Comparison of ENCODE assay signal across 8 cellular contexts in genomic region chr1:228456252-228457016, GRCh38. TPM values are rescaled to one million over a fixed set of nuclear protein-coding genes. Genes with fewer than 3 reads are reported as not detected.
DNase-seq lines count a peak whose midpoint lies in the region; ATAC-seq and TF ChIP-seq lines count a peak whose summit lies in the region.

No MANE protein-coding gene starts in this region.

- H3K9ac ChIP-seq in mammary epithelial cell (ENCODE audit: insufficient read depth, low read length) (peak overlapping the region; percentile 71), mucosa of stomach (ENCODE audit: low read length) (peak overlapping the region; percentile 63), Karpas-422 (ENCODE audit: low read length) (no peak overlapping the region)

- in situ Hi-C loops in mammary epithelial cell (cut with MboI; ENCODE audit: low sequenced_read_pairs in 2 of 2), result loop anchor here in 1 of 2 donors (10.0 kb wide), 2 partner anchors 52 to 322 kb away; partner anchors contain the start of gene TRIM11

- dilution Hi-C loops in mammary epithelial cell (cut with HindIII; ENCODE audit: low sequenced_read_pairs), result no loop called here

- H2AFZ ChIP-seq in mammary epithelial cell (ENCODE audit: low read depth, low read length) (no peak overlapping the region), Karpas-422 (ENCODE audit: low read length) (no peak overlapping the region)

- H3K4me1 ChIP-seq in mammary epithelial cell (ENCODE audit: insufficient read depth, low read length), result peaks cover 30% of the 10 kb centered on the region
- peaks cover 10% of the 10 kb centered on the region for H3K4me1 ChIP-seq in mucosa of stomach (ENCODE audit: control insufficient read depth, insufficient read depth, low read length)
- peaks cover 4% of the 10 kb centered on the region for H3K4me1 ChIP-seq in Karpas-422 (ENCODE audit: low read length)

- peaks cover 15% of the 10 kb centered on the region for H3K79me2 ChIP-seq in mammary epithelial cell (ENCODE audit: insufficient read depth, low read length)
- H3K79me2 ChIP-seq in Karpas-422 (ENCODE audit: low read length), result no peaks in the 10 kb centered on the region

- CTCF ChIA-PET in mammary epithelial cell (lab: Charles Lee; ENCODE audit: low non-redundant PET), result no interaction called here

- H3K36me3 ChIP-seq in mammary epithelial cell (ENCODE audit: insufficient read depth, low read length) (no peaks in the 10 kb centered on the region), mucosa of stomach (ENCODE audit: control insufficient read depth, insufficient read depth, low read length) (no peaks in the 10 kb centered on the region), Karpas-422 (ENCODE audit: insufficient read depth, low read length) (no peaks in the 10 kb centered on the region)

- H3K27me3 ChIP-seq in mammary epithelial cell (ENCODE audit: insufficient read depth, low read length), result no peaks in the 10 kb centered on the region
- H3K27me3 ChIP-seq in mucosa of stomach (ENCODE audit: control insufficient read depth, insufficient read depth, low read length), result peaks cover 7% of the 10 kb centered on the region
- H3K27me3 ChIP-seq in Karpas-422 (ENCODE audit: low read length), result no peaks in the 10 kb centered on the region

- BruUV-seq in mammary epithelial cell (replicated peaks; lab: Mats Ljungman, UMichigan), result no TSS peak

- no peaks in the 10 kb centered on the region for H3K9me2 ChIP-seq in Karpas-422 (replicated peaks; ENCODE audit: insufficient read depth, low read length)

- ATAC-seq in HG03460 (IDR thresholded peaks at IDR 0.05; ENCODE audit: unreplicated experiment), result no peak

- H3K4me2 ChIP-seq in mammary epithelial cell (ENCODE audit: insufficient read depth, low read depth, low read length), result peak overlapping the region; percentile 84
- H3K4me2 ChIP-seq in Karpas-422 (ENCODE audit: low read depth, low read length, poor library complexity, severe bottlenecking), result no peak overlapping the region

- intact Hi-C loops in mammary epithelial cell (cut with micrococcal nuclease), result loop anchor here (1.0 to 2.0 kb wide), 5 partner anchors 39 to 457 kb away; partner anchors contain the start of gene TRIM11

- H3K4me3 ChIP-seq in AG10803 (ENCODE audit: low read length) (peak overlapping the region; percentile 66), mammary epithelial cell (replicated peaks in 1 of 3; ENCODE audit: insufficient read depth in 1 of 3, low read depth in 2 of 3, low read length in 3 of 3) (peak overlapping the region; percentile 69 to 78 (median 76)), mucosa of stomach (ENCODE audit: low read length) (peak overlapping the region; percentile 28), Karpas-422 (ENCODE audit: low read length) (no peak overlapping the region)
- H3K4me3 ChIP-seq in Jurkat, Clone E6-1 (ENCODE audit: low read length), result peak overlapping the region; percentile 80

- H4K20me1 ChIP-seq in mammary epithelial cell (ENCODE audit: insufficient read depth, low read length) (no peaks in the 10 kb centered on the region), Karpas-422 (ENCODE audit: insufficient read depth, low read depth, low read length) (no peaks in the 10 kb centered on the region)

- H3K9me3 ChIP-seq in mammary epithelial cell (replicated peaks; ENCODE audit: insufficient read depth, low read length) (no peaks in the 10 kb centered on the region), mucosa of stomach (ENCODE audit: control insufficient read depth, low read length) (no peaks in the 10 kb centered on the region), Karpas-422 (ENCODE audit: low read length) (no peaks in the 10 kb centered on the region)

- DNase-seq in AG10803 (ENCODE audit: low read depth) (no peak), mammary epithelial cell (no peak), SHP77 (lab: John Stamatoyannopoulos, UW) (no peak), SKM-1 (lab: John Stamatoyannopoulos, UW; ENCODE audit: unreplicated experiment) (no peak), Karpas-422 (no peak)
- DNase-seq in Jurkat, Clone E6-1 (ENCODE audit: low read depth, low spot score), result no peak

- 70% methylated on average over 6 of the region's 6 CpGs for WGBS in mammary epithelial cell (ENCODE audit: low coverage, missing lambda C conversion rate)

- peak overlapping the region; percentile 59 for H3K27ac ChIP-seq in mammary epithelial cell (ENCODE audit: insufficient read depth, low read depth, low read length)
- no peak overlapping the region for H3K27ac ChIP-seq in Karpas-422 (ENCODE audit: low read length)

- no peak for TF ChIP-seq CTCF in AG10803 (conservative IDR thresholded peaks at IDR 0.05; ENCODE audit: low read length)
- no peak for TF ChIP-seq CTCF in mammary epithelial cell (conservative IDR thresholded peaks at IDR 0.05 in 1 of 2, IDR thresholded peaks at IDR 0.05 in 1 of 2; ENCODE audit: extremely low read depth in 1 of 2, insufficient read depth in 1 of 2, low read depth in 1 of 2, low read length in 2 of 2)

RNA-seq across cellular contexts. Expression of gene RNF187, which starts 30.7 kb away (rescaled TPM):
- polyA plus RNA-seq in Jurkat, Clone E6-1 (2012; ENCODE audit: insufficient read depth, insufficient read length), result 120 TPM
- 100 to 1,000 TPM in 1 of 2 donors, 10 to 100 TPM in 1; 86.5 to 136 TPM for total RNA-seq in mammary epithelial cell
- polyA plus RNA-seq in mammary epithelial cell, result 89.0 TPM
- 113 TPM for polyA minus RNA-seq in mammary epithelial cell
- 127 and 268 TPM in 2 replicates for total RNA-seq in Karpas-422 (2014; rRNA removed; shearing (Covaris generic); ENCODE audit: low replicate concordance)

RNA-seq across cellular contexts. Expression of gene TRIM17, which starts 39.8 kb away (rescaled TPM):
- not detected for polyA plus RNA-seq in Jurkat, Clone E6-1 (2012; ENCODE audit: insufficient read depth, insufficient read length)
- 1 to 10 TPM; 1.9 to 6.7 TPM for total RNA-seq in mammary epithelial cell
- polyA plus RNA-seq in mammary epithelial cell, result 0.27 TPM
- polyA minus RNA-seq in mammary epithelial cell, result not detected
- total RNA-seq in Karpas-422 (2014; rRNA removed; shearing (Covaris generic); ENCODE audit: low replicate concordance), result 0.29 TPM in 1 of 2 replicates, not detected in the other

RNA-seq across cellular contexts. Expression of gene TRIM11, which starts 49.8 kb away (rescaled TPM):
- 23.6 TPM for polyA plus RNA-seq in Jurkat, Clone E6-1 (2012; ENCODE audit: insufficient read depth, insufficient read length)
- 10 to 100 TPM; 29.8 to 39.6 TPM for total RNA-seq in mammary epithelial cell
- 17.3 TPM for polyA plus RNA-seq in mammary epithelial cell
- 34.0 TPM for polyA minus RNA-seq in mammary epithelial cell
- 27.7 and 39.5 TPM in 2 replicates for total RNA-seq in Karpas-422 (2014; rRNA removed; shearing (Covaris generic); ENCODE audit: low replicate concordance)
